Comparison of ENCODE assay signal across 8 cellular contexts in the genomic region with DNA sequence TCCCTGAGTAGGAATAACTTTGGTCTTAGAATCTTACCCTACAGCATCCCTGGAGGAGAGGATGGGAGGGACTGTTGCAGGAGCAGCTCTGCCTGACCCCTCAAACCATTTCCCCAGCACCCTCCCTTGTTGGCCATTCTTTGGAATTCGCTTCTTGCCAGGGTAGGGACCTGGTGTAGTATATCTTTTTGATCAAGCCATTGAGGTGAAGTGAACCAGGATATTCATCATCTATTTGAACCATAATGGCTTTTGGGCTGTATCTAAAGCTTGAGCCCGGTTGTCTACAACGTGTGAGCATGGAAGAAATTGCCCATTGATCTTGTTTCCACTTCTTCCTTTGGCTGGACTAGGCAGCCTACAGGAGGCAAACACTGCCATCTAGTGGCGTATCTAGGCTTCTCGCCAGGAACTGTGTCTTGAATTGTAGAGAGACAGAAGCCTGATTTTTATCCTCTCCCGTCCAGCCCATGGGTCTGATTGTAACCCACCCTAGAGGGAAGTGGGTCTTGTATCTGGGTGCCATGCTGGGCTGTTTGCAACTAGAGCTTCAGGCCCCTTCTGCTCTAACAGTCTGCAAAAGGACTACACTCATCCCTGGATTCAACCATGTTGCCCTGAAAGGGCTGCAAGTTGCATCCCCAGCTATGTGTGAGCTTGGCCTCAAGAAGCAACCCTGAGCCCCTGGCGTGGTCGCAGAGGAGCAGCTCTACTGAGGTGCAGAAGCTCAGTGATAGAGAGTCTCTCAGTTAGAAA.
DNase-seq lines count a peak whose midpoint lies in the region; ATAC-seq and TF ChIP-seq lines count a peak whose summit lies in the region.

No MANE protein-coding gene starts in this region.

- H3K9me3 ChIP-seq in OCI-LY1 (ENCODE audit: low read length) (no peaks in the 10 kb centered on the region), muscle layer of duodenum (ENCODE audit: control insufficient read depth in 1 of 2, low read length in 2 of 2) (no peaks in the 10 kb centered on the region)

- H3K36me3 ChIP-seq in OCI-LY1 (ENCODE audit: insufficient read depth, low read length): no peaks in the 10 kb centered on the region
- H3K36me3 ChIP-seq in muscle layer of duodenum (ENCODE audit: control insufficient read depth in 1 of 2, insufficient read depth in 2 of 2, low read length in 2 of 2): no peaks in the 10 kb centered on the region

- no peaks in the 10 kb centered on the region for H3F3A ChIP-seq in OCI-LY1 (ENCODE audit: insufficient read depth, low read length)

- H4K20me1 ChIP-seq in OCI-LY1 (ENCODE audit: insufficient read depth, low read length): no peaks in the 10 kb centered on the region

- 0 out of 2 replicates have a peak, but pooled peaks cover 3% of the 10 kb centered on the region for H3K27me3 ChIP-seq in OCI-LY1 (ENCODE audit: insufficient read depth, low read length)
- no peaks in the 10 kb centered on the region for H3K27me3 ChIP-seq in muscle layer of duodenum (ENCODE audit: low read depth, low read length)

- no peak for ATAC-seq in HG03442 (IDR thresholded peaks at IDR 0.05; ENCODE audit: unreplicated experiment)

- no peak for TF ChIP-seq POLR2A in erythroblast (IDR thresholded peaks at IDR 0.05; ENCODE audit: low read length)

- no peak overlapping the region for H2AFZ ChIP-seq in OCI-LY1 (ENCODE audit: low read length)

- H3K79me2 ChIP-seq in OCI-LY1 (ENCODE audit: insufficient read depth, low read length): no peaks in the 10 kb centered on the region

- H3K9ac ChIP-seq in OCI-LY1 (ENCODE audit: low read length): no peak overlapping the region

- H3K4me3 ChIP-seq in OCI-LY1 (ENCODE audit: low read depth, low read length, poor library complexity, severe bottlenecking) (no peak overlapping the region), muscle layer of duodenum (ENCODE audit: low read depth in 1 of 2, low read length in 2 of 2) (no peak overlapping the region)

- DNase-seq in DMS53 treated with DMSO at 0.1 percent for 48 hours (lab: John Stamatoyannopoulos, UW; ENCODE audit: unreplicated experiment) (peak; percentile 62), HUDEP-2 (lab: John Stamatoyannopoulos, UW; ENCODE audit: unreplicated experiment in 76 of 76) (peak in 49 of 76 experiments; percentile 2 to 65 (median 31)), activated T-cell treated with anti-CD3 and anti-CD28 coated beads for 24 hours (ENCODE audit: low read depth) (peak; percentile 42), erythroblast (lab: John Stamatoyannopoulos, UW) (peak; percentile 57 to 73)
- peak; percentile 10 to 41 for DNase-seq in stimulated activated CD8-positive, alpha-beta memory T cell treated with anti-CD3 and anti-CD28 coated beads, Interleukin-7, amount 100 ng/mL, for 48 hours (ENCODE audit: extremely low read depth in 1 of 2, low read depth in 1 of 2)

- H3K4me1 ChIP-seq in OCI-LY1 (ENCODE audit: insufficient read depth, low read length, severe bottlenecking) (no peaks in the 10 kb centered on the region), muscle layer of duodenum (ENCODE audit: control insufficient read depth in 1 of 2, insufficient read depth in 2 of 2, low read length in 2 of 2) (peaks cover 11 to 48% of the 10 kb centered on the region in 2 donors)

- peak; percentile 72 for TF ChIP-seq CTCF in OCI-LY1 (IDR thresholded peaks at IDR 0.05; ENCODE audit: low read length)

- H3K4me2 ChIP-seq in OCI-LY1 (ENCODE audit: low read length): no peak overlapping the region

- H3K27ac ChIP-seq in OCI-LY1 (ENCODE audit: low read depth, low read length, poor library complexity, severe bottlenecking): no peak overlapping the region
- H3K27ac ChIP-seq in muscle layer of duodenum (ENCODE audit: low read length): peak overlapping the region; percentile 25

- H3K9me2 ChIP-seq in OCI-LY1 (ENCODE audit: low read depth, low read length): no peaks in the 10 kb centered on the region
